In genomic region chr14:50812856-50813543, GRCh38 we compare ENCODE assay signal across 11 cellular contexts. TPM values are rescaled to one million over a fixed set of nuclear protein-coding genes. Genes with fewer than 3 reads are reported as not detected.
DNase-seq lines count a peak whose midpoint lies in the region; ATAC-seq and TF ChIP-seq lines count a peak whose summit lies in the region.
"Had no signal": no experiment of that assay in that cellular context is flagged by ENCODE, and none has a peak within 500 bp of the region (broad histone marks: within the 10 kb centered on the region; RNA-seq: fewer than 3 reads in every experiment).

No MANE protein-coding gene starts in this region.

- peaks cover 0 to 3% (median 3%) of the 10 kb centered on the region in 3 donors for H3K27me3 Mint-ChIP-seq in immature natural killer cell (ENCODE audit: low read depth in 3 of 3)

- peak overlapping the region; percentile 72 to 90 (median 84) for H3K4me3 Mint-ChIP-seq in immature natural killer cell

- ATAC-seq in GM21367 (IDR thresholded peaks at IDR 0.05; ENCODE audit: unreplicated experiment): peak; percentile 24

- TF ChIP-seq CTCF in foreskin fibroblast (IDR thresholded peaks at IDR 0.05; ENCODE audit: low read depth, low read length): no peak

- H3K9me3 Mint-ChIP-seq in immature natural killer cell: no peaks in the 10 kb centered on the region

- H3K27ac Mint-ChIP-seq in immature natural killer cell: peak overlapping the region; percentile 82 to 93 (median 84)

- peaks cover 35 to 40% of the 10 kb centered on the region in 2 donors for H3K4me1 Mint-ChIP-seq in immature natural killer cell

- peak; percentile 81 for DNase-seq in GF-D8 (lab: John Stamatoyannopoulos, UW)
- peak; percentile 61 for DNase-seq in MV-4-11 (lab: John Stamatoyannopoulos, UW)
- no peak for DNase-seq in immature natural killer cell
- DNase-seq in NCI-H345 treated with DMSO at 0.1 percent for 48 hours (lab: John Stamatoyannopoulos, UW; ENCODE audit: unreplicated experiment): no peak
- no peak for DNase-seq in cerebellar nuclear complex (lab: John Stamatoyannopoulos, UW)
- no peak for DNase-seq in foreskin fibroblast
- no peak for DNase-seq in activated gamma-delta T cell treated with Interleukin-2 at 50 U/mL for 16 hours
- DNase-seq: NCI-H1436, PC-9 had no signal

- H3K4me3 ChIP-seq in foreskin fibroblast (ENCODE audit: low read depth in 1 of 2, low read length in 2 of 2): no peak overlapping the region
- H3K4me3 ChIP-seq: lung, PC-9 had no signal

- H3K36me3 Mint-ChIP-seq in immature natural killer cell: peaks cover 4 to 10% (median 5%) of the 10 kb centered on the region in 3 donors

RNA-seq across cellular contexts. Expression of gene NIN, which starts 18.0 kb away (rescaled TPM):
- polyA plus RNA-seq in immature natural killer cell: 10 to 100 TPM in 1 of 3 donors, 1 to 10 TPM in 2; 8.4 to 43.3 (median 9.7) TPM

RNA-seq across cellular contexts. Expression of gene ABHD12B, which starts 58.9 kb away (rescaled TPM):
- not detected for polyA plus RNA-seq in immature natural killer cell

Comparison
In these comparisons a context has a peak if more than half of its experiments do, and no peak if none do; other contexts are left out.
1. DNase-seq: peak in GF-D8 (single experiment) and MV-4-11 (single experiment); none in immature natural killer cell (0 of 3), NCI-H345 treated with DMSO at 0.1 percent for 48 hours (single experiment), cerebellar nuclear complex (0 of 2), foreskin fibroblast (0 of 2) and activated gamma-delta T cell treated with Interleukin-2 at 50 U/mL for 16 hours (single experiment).